29 cellular contexts compared by ENCODE assay signal in the genomic region with DNA sequence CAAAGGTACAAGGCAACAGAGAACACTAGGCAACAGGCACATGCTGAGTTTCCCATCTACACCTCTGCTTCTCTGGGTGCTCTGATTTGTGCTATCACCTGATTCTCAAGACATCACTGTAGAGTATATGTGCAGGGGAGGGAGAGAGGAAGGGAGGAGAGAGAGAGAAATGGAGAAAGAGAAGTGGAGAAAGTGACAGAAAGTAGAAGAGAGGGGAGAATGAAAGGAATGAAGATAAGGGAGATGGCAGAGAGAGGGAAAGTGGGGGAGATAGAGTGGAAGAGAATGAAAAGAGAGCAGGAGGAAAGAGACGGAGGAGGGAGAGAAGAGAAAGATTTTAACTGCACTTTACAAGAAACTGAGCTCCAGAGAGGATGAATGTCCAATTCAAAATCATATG.
"Had no signal": no experiment of that assay in that cellular context is flagged by ENCODE, and none has a peak within 500 bp of the region (broad histone marks: within the 10 kb centered on the region; RNA-seq: fewer than 3 reads in every experiment).

No MANE protein-coding gene starts in this region.

- H3K4me3 ChIP-seq: adrenal gland, body of pancreas, esophagus muscularis mucosa, gastroesophageal sphincter, heart right ventricle had no signal

- H3K4me1 ChIP-seq: adrenal gland, body of pancreas, foreskin keratinocyte had no signal

- H3K4me1 Mint-ChIP-seq: activated CD4-positive, alpha-beta T cell treated with anti-CD3 and anti-CD28 coated beads, Interleukin-2, amount 10 ng/mL, durations not matched to agents 24 days and 14 days; activated CD8-positive, alpha-beta memory T cell treated with anti-CD3 and anti-CD28 coated beads, Interleukin-2, amount 10 ng/mL, durations not matched to agents 7 days and 5 days; activated naive CD4-positive, alpha-beta T cell treated with anti-CD3 and anti-CD28 coated beads, Interleukin-2, amount 50 U/mL, for 24 hours; activated naive CD8-positive, alpha-beta T cell treated with anti-CD3 and anti-CD28 coated beads for 36 hours; activated naive CD8-positive, alpha-beta T cell treated with anti-CD3 and anti-CD28 coated beads, Interleukin-2, amount 50 U/mL, for 24 hours had no signal

- H3K36me3 Mint-ChIP-seq: activated CD4-positive, alpha-beta memory T cell treated with anti-CD3 and anti-CD28 coated beads for 36 hours; activated CD8-positive, alpha-beta memory T cell treated with anti-CD3 and anti-CD28 coated beads, Interleukin-2, amount 10 ng/mL, durations not matched to agents 7 days and 5 days; activated naive CD4-positive, alpha-beta T cell treated with anti-CD3 and anti-CD28 coated beads, Interleukin-2, amount 50 U/mL, for 24 hours; activated naive CD8-positive, alpha-beta T cell treated with anti-CD3 and anti-CD28 coated beads for 36 hours had no signal

- H3K36me3 ChIP-seq: adrenal gland, esophagus muscularis mucosa, gastroesophageal sphincter, heart right ventricle had no signal

- H3K4me3 Mint-ChIP-seq: activated CD4-positive, alpha-beta memory T cell treated with anti-CD3 and anti-CD28 coated beads for 36 hours; activated CD4-positive, alpha-beta T cell treated with anti-CD3 and anti-CD28 coated beads, Interleukin-2, amount 10 ng/mL, durations not matched to agents 24 days and 14 days; activated CD8-positive, alpha-beta memory T cell treated with anti-CD3 and anti-CD28 coated beads, Interleukin-2, amount 10 ng/mL, durations not matched to agents 7 days and 5 days; activated CD8-positive, alpha-beta T cell treated with anti-CD3 and anti-CD28 coated beads, Interleukin-2, amount 10 ng/mL, durations not matched to agents 7 days and 5 days; activated naive CD4-positive, alpha-beta T cell treated with anti-CD3 and anti-CD28 coated beads for 36 hours; activated naive CD4-positive, alpha-beta T cell treated with anti-CD3 and anti-CD28 coated beads, Interleukin-2, amount 50 U/mL, for 24 hours; activated naive CD8-positive, alpha-beta T cell treated with anti-CD3 and anti-CD28 coated beads for 36 hours; activated naive CD8-positive, alpha-beta T cell treated with anti-CD3 and anti-CD28 coated beads, Interleukin-2, amount 50 U/mL, for 24 hours; activated T-helper 1 cell treated with anti-CD3 and anti-CD28 coated beads, Interleukin-12 subunit alpha, Interleukin-12 subunit beta, Interleukin-2, Interleukin-4 antibody, amounts not matched to agents 30 ng/mL and 10 ng/mL and 1 ng/mL, durations not matched to agents 14 hours and 24 hours and 36 hours; effector memory CD8-positive, alpha-beta T cell had no signal

- H3K27ac Mint-ChIP-seq: activated CD4-positive, alpha-beta memory T cell treated with anti-CD3 and anti-CD28 coated beads for 36 hours; activated CD4-positive, alpha-beta T cell treated with anti-CD3 and anti-CD28 coated beads, Interleukin-2, amount 10 ng/mL, durations not matched to agents 24 days and 14 days; activated CD8-positive, alpha-beta memory T cell treated with anti-CD3 and anti-CD28 coated beads, Interleukin-2, amount 10 ng/mL, durations not matched to agents 7 days and 5 days; activated CD8-positive, alpha-beta T cell treated with anti-CD3 and anti-CD28 coated beads, Interleukin-2, amount 10 ng/mL, durations not matched to agents 7 days and 5 days; activated naive CD4-positive, alpha-beta T cell treated with anti-CD3 and anti-CD28 coated beads for 36 hours; activated naive CD4-positive, alpha-beta T cell treated with anti-CD3 and anti-CD28 coated beads, Interleukin-2, amount 50 U/mL, for 24 hours; activated naive CD8-positive, alpha-beta T cell treated with anti-CD3 and anti-CD28 coated beads for 36 hours; activated naive CD8-positive, alpha-beta T cell treated with anti-CD3 and anti-CD28 coated beads, Interleukin-2, amount 50 U/mL, for 24 hours; activated T-helper 1 cell treated with anti-CD3 and anti-CD28 coated beads, Interleukin-12 subunit alpha, Interleukin-12 subunit beta, Interleukin-2, Interleukin-4 antibody, amounts not matched to agents 30 ng/mL and 10 ng/mL and 1 ng/mL, durations not matched to agents 14 hours and 24 hours and 36 hours; activated T-helper 2 cell treated with anti-CD3 and anti-CD28 coated beads, Interferon-gamma antibody, Interleukin-2, Interleukin-4, amounts not matched to agents 10 μg/mL and 5 μg/mL and 100 μg/mL, durations not matched to agents 14 hours and 24 hours and 36 hours; effector memory CD8-positive, alpha-beta T cell had no signal

- ATAC-seq: activated CD8-positive, alpha-beta memory T cell treated with anti-CD3 and anti-CD28 coated beads, Interleukin-2, amount 10 ng/mL, durations not matched to agents 7 days and 5 days; activated CD8-positive, alpha-beta T cell treated with anti-CD3 and anti-CD28 coated beads, Interleukin-2, amount 10 ng/mL, durations not matched to agents 7 days and 5 days; activated naive CD8-positive, alpha-beta T cell treated with anti-CD3 and anti-CD28 coated beads, Interleukin-2, amount 50 U/mL, for 24 hours; body of pancreas; effector memory CD8-positive, alpha-beta T cell; gastroesophageal sphincter had no signal

- H3K9me3 ChIP-seq: adrenal gland, body of pancreas had no signal

- H3K27me3 Mint-ChIP-seq: activated CD4-positive, alpha-beta memory T cell treated with anti-CD3 and anti-CD28 coated beads for 36 hours; activated CD4-positive, alpha-beta T cell treated with anti-CD3 and anti-CD28 coated beads, Interleukin-2, amount 10 ng/mL, durations not matched to agents 24 days and 14 days; activated CD8-positive, alpha-beta memory T cell treated with anti-CD3 and anti-CD28 coated beads, Interleukin-2, amount 10 ng/mL, durations not matched to agents 7 days and 5 days; activated naive CD8-positive, alpha-beta T cell treated with anti-CD3 and anti-CD28 coated beads for 36 hours; activated naive CD8-positive, alpha-beta T cell treated with anti-CD3 and anti-CD28 coated beads, Interleukin-2, amount 50 U/mL, for 24 hours had no signal

- DNase-seq: activated CD4-positive, alpha-beta memory T cell treated with anti-CD3 and anti-CD28 coated beads for 36 hours; activated CD4-positive, alpha-beta T cell treated with anti-CD3 and anti-CD28 coated beads for 1 hour; activated CD4-positive, alpha-beta T cell treated with anti-CD3 and anti-CD28 coated beads, Interleukin-2, amount 10 ng/mL, durations not matched to agents 24 days and 14 days; activated CD8-positive, alpha-beta memory T cell treated with anti-CD3 and anti-CD28 coated beads, Interleukin-2, amount 10 ng/mL, durations not matched to agents 7 days and 5 days; activated CD8-positive, alpha-beta memory T cell treated with anti-CD3 and anti-CD28 coated beads, Interleukin-2, amount 50 U/mL, for 4 hours; activated CD8-positive, alpha-beta T cell treated with anti-CD3 and anti-CD28 coated beads, Interleukin-2, amount 10 ng/mL, durations not matched to agents 7 days and 5 days; activated effector memory CD4-positive, alpha-beta T cell treated with anti-CD3 and anti-CD28 coated beads, Interleukin-2, amount 50 U/mL, for 16 hours; activated naive CD4-positive, alpha-beta T cell treated with anti-CD3 and anti-CD28 coated beads for 36 hours; activated naive CD8-positive, alpha-beta T cell treated with anti-CD3 and anti-CD28 coated beads for 36 hours; activated naive CD8-positive, alpha-beta T cell treated with anti-CD3 and anti-CD28 coated beads, Interleukin-2, amount 50 U/mL, for 24 hours; activated T-cell treated with anti-CD3 and anti-CD28 coated beads, Interleukin-2, amount 50 U/mL, for 1 hour; activated T-cell treated with anti-CD3 and anti-CD28 coated beads, Interleukin-2, amount 50 U/mL, for 48 hours; amygdala; aorta; body of pancreas; cortex of kidney; dermis blood vessel endothelial cell; effector CD4-positive, alpha-beta T cell; effector memory CD8-positive, alpha-beta T cell; erythroblast; foreskin keratinocyte; heart right ventricle; T-helper 2 cell had no signal

- H3K27ac ChIP-seq: adrenal gland, body of pancreas, esophagus muscularis mucosa, foreskin keratinocyte, gastroesophageal sphincter, heart right ventricle had no signal

- H3K27me3 ChIP-seq: adrenal gland, body of pancreas, esophagus muscularis mucosa, foreskin keratinocyte, gastroesophageal sphincter had no signal
